11 cellular contexts compared by ENCODE assay signal in genomic region chr3:17811633-17812032, GRCh38.
DNase-seq lines count a peak whose midpoint lies in the region; TF ChIP-seq lines count a peak whose summit lies in the region.
"Had no signal": no experiment of that assay in that cellular context is flagged by ENCODE, and none has a peak within 500 bp of the region (broad histone marks: within the 10 kb centered on the region; RNA-seq: fewer than 3 reads in every experiment).

No MANE protein-coding gene starts in this region.

- H3K23ac ChIP-seq in mesendoderm (ENCODE audit: low read length) = no peak overlapping the region

- POLR2A ChIA-PET in RWPE1 (lab: Yijun Ruan, JAX; ENCODE audit: low non-redundant PET) = no interaction called here

- H3K4me1 ChIP-seq in mesendoderm (ENCODE audit: control insufficient read depth, low read depth, low read length) = no peaks in the 10 kb centered on the region
- H3K4me1 ChIP-seq: Caco-2 had no signal

- H3K27ac ChIP-seq in mesendoderm (ENCODE audit: low read depth, low read length) (no peak overlapping the region), RWPE1 (no peak overlapping the region)
- H3K27ac ChIP-seq: A549 had no signal

- H2AK5ac ChIP-seq in mesendoderm (ENCODE audit: low read length) = no peak overlapping the region

- no peaks in the 10 kb centered on the region for H3K79me2 ChIP-seq in mesendoderm (ENCODE audit: control insufficient read depth, insufficient read depth, low read length)

- H3K18ac ChIP-seq in mesendoderm (ENCODE audit: low read length) = no peak overlapping the region

- H3K9ac ChIP-seq in mesendoderm (ENCODE audit: low read length) = no peak overlapping the region

- no peak overlapping the region for H3K4me3 ChIP-seq in mesendoderm (ENCODE audit: low read length)
- H3K4me3 ChIP-seq: A549 had no signal

- no peak overlapping the region for H3K4ac ChIP-seq in mesendoderm (ENCODE audit: low read depth, low read length)

- H3K79me1 ChIP-seq in mesendoderm (ENCODE audit: low read length) = no peaks in the 10 kb centered on the region

- no peaks in the 10 kb centered on the region for H3K36me3 ChIP-seq in mesendoderm (ENCODE audit: control insufficient read depth, insufficient read depth, low read length)

- no peak overlapping the region for H3K56ac ChIP-seq in mesendoderm (ENCODE audit: low read length)

- peak; percentile 64 for DNase-seq in EH (ENCODE audit: low read depth)
- peak; percentile 23 for DNase-seq in HCEC 1CT
- peak; percentile 36 for DNase-seq in M059J (ENCODE audit: low read depth)
- DNase-seq in mesendoderm = no peak
- DNase-seq in OCI-M2 (lab: John Stamatoyannopoulos, UW; ENCODE audit: unreplicated experiment) = no peak
- DNase-seq in RWPE1 (ENCODE audit: low spot score) = no peak
- DNase-seq in GF-D8 (lab: John Stamatoyannopoulos, UW) = no peak
- DNase-seq: Caco-2; CD8-positive, alpha-beta memory T cell; DND-41 had no signal

- H2BK5ac ChIP-seq in mesendoderm (ENCODE audit: low read length) = no peak overlapping the region

- no peak overlapping the region for H4K8ac ChIP-seq in mesendoderm (ENCODE audit: low read depth, low read length)

- H4K5ac ChIP-seq in mesendoderm (ENCODE audit: low read length) = no peak overlapping the region

- CTCF ChIA-PET in RWPE1 (lab: Yijun Ruan, JAX) = no interaction called here

- H2BK15ac ChIP-seq in mesendoderm (replicated peaks; ENCODE audit: low read depth) = peak overlapping the region; percentile 65

- no peak overlapping the region for H3K4me2 ChIP-seq in mesendoderm (ENCODE audit: low read length)
- H3K4me2 ChIP-seq: A549 had no signal

- no peak overlapping the region for H2BK120ac ChIP-seq in mesendoderm (ENCODE audit: low read depth, low read length)

- TF ChIP-seq CTCF in RWPE1 (conservative IDR thresholded peaks at IDR 0.05; ENCODE audit: low read depth) = no peak

- H3K27me3 ChIP-seq in mesendoderm (ENCODE audit: insufficient read depth, low read length, poor library complexity) = no peaks in the 10 kb centered on the region

Comparison
In these comparisons a context has a peak if more than half of its experiments do, and no peak if none do; other contexts are left out.
1. DNase-seq: peak in EH (single experiment), HCEC 1CT (single experiment) and M059J (single experiment); none in mesendoderm (single experiment), OCI-M2 (single experiment), RWPE1 (single experiment) and GF-D8 (single experiment).